Comparison of ENCODE assay signal across 11 cellular contexts in genomic region chr2:217103752-217104540, GRCh38.
DNase-seq lines count a peak whose midpoint lies in the region; ATAC-seq and TF ChIP-seq lines count a peak whose summit lies in the region.
"Had no signal": no experiment of that assay in that cellular context is flagged by ENCODE, and none has a peak within 500 bp of the region (broad histone marks: within the 10 kb centered on the region; RNA-seq: fewer than 3 reads in every experiment).

No MANE protein-coding gene starts in this region.

- H3K4me1 ChIP-seq in PC-3 (ENCODE audit: insufficient read depth, low read length) (peaks cover 63% of the 10 kb centered on the region), SJCRH30 (peaks cover 13% of the 10 kb centered on the region)

- H3K9me2 ChIP-seq in PC-3 (replicated peaks; ENCODE audit: low read length), result no peaks in the 10 kb centered on the region

- no peak overlapping the region for H3K4me2 ChIP-seq in PC-3 (ENCODE audit: low read length)

- H3K27me3 ChIP-seq in PC-3 (ENCODE audit: low read length) (no peaks in the 10 kb centered on the region), SJCRH30 (no peaks in the 10 kb centered on the region)

- H3K9ac ChIP-seq in PC-3 (ENCODE audit: low read length), result no peak overlapping the region

- CTCF ChIA-PET in PC-3 (lab: Charles Lee), result no interaction called here

- H3K79me2 ChIP-seq in PC-3 (ENCODE audit: low read length), result no peaks in the 10 kb centered on the region

- H3K27ac ChIP-seq in PC-3 (ENCODE audit: low read length) (no peak overlapping the region), epithelial cell of prostate (peak overlapping the region; percentile 98), SJCRH30 (no peak overlapping the region)

- intact Hi-C loops in PC-3 (cut with micrococcal nuclease), result loop anchor here (2.0 to 10.0 kb wide), 2 partner anchors 37 to 181 kb away; no protein-coding TSS in a partner anchor

- no peaks in the 10 kb centered on the region for H4K20me1 ChIP-seq in PC-3 (ENCODE audit: low read length)

- no peaks in the 10 kb centered on the region for H3K9me3 ChIP-seq in PC-3 (ENCODE audit: low read length)
- H3K9me3 ChIP-seq in SJCRH30 (replicated peaks), result no peaks in the 10 kb centered on the region

- no peak overlapping the region for H2AFZ ChIP-seq in PC-3 (ENCODE audit: low read length)

- no peak overlapping the region for H3K4me3 Mint-ChIP-seq in osteocyte (ENCODE audit: unreplicated experiment)
- H3K4me3 Mint-ChIP-seq: CD8-positive, alpha-beta memory T cell had no signal

- H3K27me3 Mint-ChIP-seq in osteocyte (ENCODE audit: unreplicated experiment), result no peaks in the 10 kb centered on the region

- no peaks in the 10 kb centered on the region for H3F3A ChIP-seq in PC-3 (ENCODE audit: low read length, unreplicated experiment)

- no TSS peak for BruUV-seq in PC-3 (replicated peaks; lab: Mats Ljungman, UMichigan)

- no peaks in the 10 kb centered on the region for H3K36me3 ChIP-seq in PC-3 (ENCODE audit: low read depth, low read length)
- no peaks in the 10 kb centered on the region for H3K36me3 ChIP-seq in SJCRH30

- peaks cover 3% of the 10 kb centered on the region for H3K9me3 Mint-ChIP-seq in osteocyte (ENCODE audit: unreplicated experiment)

- no peak for TF ChIP-seq CTCF in PC-3 (conservative IDR thresholded peaks at IDR 0.05; ENCODE audit: low read depth, low read length)
- no peak for TF ChIP-seq CTCF in osteocyte (IDR thresholded peaks at IDR 0.05)

- POLR2A ChIA-PET in PC-3 (lab: Charles Lee; ENCODE audit: unreplicated experiment), result no interaction called here

- H3K36me3 Mint-ChIP-seq in osteocyte (ENCODE audit: unreplicated experiment), result no peaks in the 10 kb centered on the region
- H3K36me3 Mint-ChIP-seq: CD8-positive, alpha-beta memory T cell had no signal

- ATAC-seq in PC-3, result no peak
- no peak for ATAC-seq in HG03378 (IDR thresholded peaks at IDR 0.05; ENCODE audit: unreplicated experiment)

- peak overlapping the region; percentile 95 for H3K27ac Mint-ChIP-seq in osteocyte (ENCODE audit: unreplicated experiment)
- H3K27ac Mint-ChIP-seq: CD8-positive, alpha-beta memory T cell had no signal

- peak; percentile 58 for DNase-seq in AG20443 (ENCODE audit: low spot score)
- DNase-seq in PC-3, result peak; percentile 47
- DNase-seq in epithelial cell of prostate (ENCODE audit: low read depth, low spot score), result no peak
- DNase-seq in osteocyte (ENCODE audit: extremely low spot score, unreplicated experiment), result no peak
- no peak for DNase-seq in SJCRH30
- no peak for DNase-seq in medulla oblongata (ENCODE audit: extremely low spot score)
- DNase-seq in HuH-7 (ENCODE audit: low spot score), result no peak
- DNase-seq: CD8-positive, alpha-beta memory T cell; effector memory CD4-positive, alpha-beta T cell; MV-4-11 had no signal

- peaks cover 61% of the 10 kb centered on the region for H3K4me1 Mint-ChIP-seq in osteocyte (ENCODE audit: unreplicated experiment)
- H3K4me1 Mint-ChIP-seq: CD8-positive, alpha-beta memory T cell had no signal

- H3K4me3 ChIP-seq in PC-3 (ENCODE audit: low read length), result no peak overlapping the region
- no peak overlapping the region for H3K4me3 ChIP-seq in SJCRH30

Comparison
In these comparisons a context has a peak if more than half of its experiments do, and no peak if none do; other contexts are left out.
1. DNase-seq: peak in AG20443 (single experiment) and PC-3 (single experiment); none in epithelial cell of prostate (single experiment), osteocyte (single experiment), SJCRH30 (0 of 2), medulla oblongata (single experiment) and HuH-7 (single experiment).